11 cellular contexts compared by ENCODE assay signal in the genomic region with DNA sequence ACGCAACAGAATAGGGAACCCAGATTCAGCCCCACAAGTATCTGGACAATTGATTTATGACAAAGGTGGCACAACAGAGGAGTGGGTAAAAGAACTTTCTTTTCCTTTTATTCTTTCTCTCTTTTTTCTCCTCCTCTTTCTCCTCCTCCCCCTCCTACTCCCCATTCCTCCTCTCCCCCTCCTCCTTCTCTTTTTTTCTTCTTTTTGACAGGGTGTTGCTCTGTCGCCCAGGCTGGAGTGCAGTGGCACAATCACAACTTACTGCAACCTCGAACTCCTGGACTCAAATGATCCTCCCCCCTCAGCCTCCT. TPM values are rescaled to one million over a fixed set of nuclear protein-coding genes. Genes with fewer than 3 reads are reported as not detected.
DNase-seq lines count a peak whose midpoint lies in the region; ATAC-seq and TF ChIP-seq lines count a peak whose summit lies in the region.
"Had no signal": no experiment of that assay in that cellular context is flagged by ENCODE, and none has a peak within 500 bp of the region (broad histone marks: within the 10 kb centered on the region; RNA-seq: fewer than 3 reads in every experiment).

No MANE protein-coding gene starts in this region.

- H3K27me3 ChIP-seq in CD4-positive, alpha-beta T cell (ENCODE audit: control insufficient read depth, insufficient read depth, low read length), result no peaks in the 10 kb centered on the region
- H3K27me3 ChIP-seq: gastrocnemius medialis, MG63 had no signal

- peak overlapping the region; percentile 93 for H3K4me3 Mint-ChIP-seq in CD4-positive, alpha-beta T cell
- H3K4me3 Mint-ChIP-seq in IgD-negative memory B cell (peak overlapping the region; percentile 93 to 99 (median 98)), osteocyte (ENCODE audit: unreplicated experiment) (peak overlapping the region; percentile 93)
- no peak overlapping the region for H3K4me3 Mint-ChIP-seq in dendritic cell treated with granulocyte-macrophage colony-stimulating factor and Interleukin-4, amounts not matched to agents 40 ng/mL and 50 ng/mL, for 4 days

- peaks cover 16% of the 10 kb centered on the region for H3K36me3 Mint-ChIP-seq in CD4-positive, alpha-beta T cell (ENCODE audit: low read depth)
- no peaks in the 10 kb centered on the region for H3K36me3 Mint-ChIP-seq in IgD-negative memory B cell
- H3K36me3 Mint-ChIP-seq in dendritic cell treated with granulocyte-macrophage colony-stimulating factor and Interleukin-4, amounts not matched to agents 40 ng/mL and 50 ng/mL, for 4 days (ENCODE audit: low read depth), result peaks cover 7% of the 10 kb centered on the region
- H3K36me3 Mint-ChIP-seq in osteocyte (ENCODE audit: unreplicated experiment), result no peaks in the 10 kb centered on the region

- H3K9me3 ChIP-seq in CD4-positive, alpha-beta T cell (ENCODE audit: control insufficient read depth, low read length), result no peaks in the 10 kb centered on the region
- H3K9me3 ChIP-seq: gastrocnemius medialis, MG63 had no signal

- intact Hi-C loops in CD4-positive, alpha-beta T cell (cut with DNase I, micrococcal nuclease), result loop anchor here (5.0 to 10.0 kb wide), 3 partner anchors 211 to 302 kb away; a partner anchor contains a TSS
- intact Hi-C loops in dendritic cell treated with granulocyte-macrophage colony-stimulating factor and Interleukin-4, amounts not matched to agents 40 ng/mL and 50 ng/mL, for 4 days (cut with micrococcal nuclease), result no loop called here
- intact Hi-C loops in Right ventricle myocardium superior (cut with DNase I), result loop anchor here (5.0 kb wide), 1 partner anchor 33 kb away; no protein-coding TSS in a partner anchor

- CTCF ChIA-PET in CD4-positive, alpha-beta T cell (lab: Charles Lee), result interaction anchor here (4.9 kb wide), 1 partner anchor 14 kb away, joined by 46 read pairs; no protein-coding TSS in a partner anchor

- no peak overlapping the region for H3K27ac ChIP-seq in CD4-positive, alpha-beta T cell (ENCODE audit: low read depth, low read length)

- peak overlapping the region; percentile 98 for H3K27ac Mint-ChIP-seq in CD4-positive, alpha-beta T cell
- H3K27ac Mint-ChIP-seq in IgD-negative memory B cell (peak overlapping the region in 2 of 3 donors; percentile 99), osteocyte (ENCODE audit: unreplicated experiment) (peak overlapping the region; percentile 99)
- H3K27ac Mint-ChIP-seq in dendritic cell treated with granulocyte-macrophage colony-stimulating factor and Interleukin-4, amounts not matched to agents 40 ng/mL and 50 ng/mL, for 4 days, result peak overlapping the region; percentile 97

- ATAC-seq in CD4-positive, alpha-beta T cell (ENCODE audit: poor library complexity), result no peak
- ATAC-seq in HG02798 (IDR thresholded peaks at IDR 0.05; ENCODE audit: poor library complexity, unreplicated experiment) (no peak), Right ventricle myocardium superior (ENCODE audit: poor library complexity) (no peak)
- ATAC-seq: gastrocnemius medialis had no signal

- H3K27me3 Mint-ChIP-seq in CD4-positive, alpha-beta T cell, result peaks cover 10% of the 10 kb centered on the region
- H3K27me3 Mint-ChIP-seq in IgD-negative memory B cell, result no peaks in the 10 kb centered on the region
- no peaks in the 10 kb centered on the region for H3K27me3 Mint-ChIP-seq in dendritic cell treated with granulocyte-macrophage colony-stimulating factor and Interleukin-4, amounts not matched to agents 40 ng/mL and 50 ng/mL, for 4 days
- no peaks in the 10 kb centered on the region for H3K27me3 Mint-ChIP-seq in osteocyte (ENCODE audit: unreplicated experiment)

- H3K9me3 Mint-ChIP-seq in CD4-positive, alpha-beta T cell, result no peaks in the 10 kb centered on the region
- H3K9me3 Mint-ChIP-seq in IgD-negative memory B cell (peaks cover 0 to 5% (median 0%) of the 10 kb centered on the region in 3 donors), osteocyte (ENCODE audit: unreplicated experiment) (no peaks in the 10 kb centered on the region)
- H3K9me3 Mint-ChIP-seq in dendritic cell treated with granulocyte-macrophage colony-stimulating factor and Interleukin-4, amounts not matched to agents 40 ng/mL and 50 ng/mL, for 4 days, result no peaks in the 10 kb centered on the region

- no peak for DNase-seq in CD4-positive, alpha-beta T cell
- no peak for DNase-seq in osteocyte (ENCODE audit: extremely low spot score, unreplicated experiment)
- DNase-seq in NCI-H2029 (lab: John Stamatoyannopoulos, UW), result no peak
- no peak for DNase-seq in Right ventricle myocardium superior
- DNase-seq in NCI-H526 treated with DMSO at 0.1 percent for 48 hours (lab: John Stamatoyannopoulos, UW), result no peak
- DNase-seq: activated CD4-positive, alpha-beta T cell treated with anti-CD3 and anti-CD28 coated beads, Interleukin-2, amount 50 U/mL, for 1 hour had no signal

- peaks cover 33% of the 10 kb centered on the region for H3K4me1 Mint-ChIP-seq in CD4-positive, alpha-beta T cell (ENCODE audit: low read depth)
- H3K4me1 Mint-ChIP-seq in IgD-negative memory B cell, result peaks cover 14 to 22% (median 21%) of the 10 kb centered on the region in 3 donors
- H3K4me1 Mint-ChIP-seq in dendritic cell treated with granulocyte-macrophage colony-stimulating factor and Interleukin-4, amounts not matched to agents 40 ng/mL and 50 ng/mL, for 4 days (ENCODE audit: low read depth), result peaks cover 46% of the 10 kb centered on the region
- H3K4me1 Mint-ChIP-seq in osteocyte (ENCODE audit: unreplicated experiment), result peaks cover 7% of the 10 kb centered on the region

- POLR2A ChIA-PET in CD4-positive, alpha-beta T cell (lab: Charles Lee), result interaction anchor here (0.9 to 4.0 kb wide), 4 partner anchors 16 to 33 kb away, joined by 3 to 64 read pairs (median 40); a partner anchor contains a TSS

- no peak for TF ChIP-seq CTCF in CD4-positive, alpha-beta T cell (IDR thresholded peaks at IDR 0.05)
- TF ChIP-seq CTCF in osteocyte (IDR thresholded peaks at IDR 0.05), result no peak

RNA-seq across cellular contexts. Expression of a gene that starts 16.1 kb away (rescaled TPM):
- 1 to 10 TPM; 2.3 to 2.4 TPM for total RNA-seq in CD4-positive, alpha-beta T cell
- polyA plus RNA-seq in IgD-negative memory B cell, result 10.3 TPM
- total RNA-seq in osteocyte (not detected in 2 replicates), Right ventricle myocardium superior (2.1 TPM)
- total RNA-seq: gastrocnemius medialis had no signal

RNA-seq across cellular contexts. Expression of a gene that starts 16.3 kb away (rescaled TPM):
- total RNA-seq in CD4-positive, alpha-beta T cell, result 1 to 10 TPM; 5.6 to 5.8 TPM
- 34.2 TPM for polyA plus RNA-seq in IgD-negative memory B cell
- total RNA-seq in osteocyte, result 0.19 TPM in 1 of 2 replicates, not detected in the other
- 5.5 TPM for total RNA-seq in Right ventricle myocardium superior

RNA-seq across cellular contexts. Expression of a gene that starts 36.3 kb away (rescaled TPM):
- total RNA-seq in CD4-positive, alpha-beta T cell, result not detected
- polyA plus RNA-seq in IgD-negative memory B cell, result 1.0 TPM
- not detected in 2 replicates for total RNA-seq in osteocyte
- 0.22 TPM for total RNA-seq in Right ventricle myocardium superior
